ENCODE assay signal across 12 cellular contexts in the genomic region with DNA sequence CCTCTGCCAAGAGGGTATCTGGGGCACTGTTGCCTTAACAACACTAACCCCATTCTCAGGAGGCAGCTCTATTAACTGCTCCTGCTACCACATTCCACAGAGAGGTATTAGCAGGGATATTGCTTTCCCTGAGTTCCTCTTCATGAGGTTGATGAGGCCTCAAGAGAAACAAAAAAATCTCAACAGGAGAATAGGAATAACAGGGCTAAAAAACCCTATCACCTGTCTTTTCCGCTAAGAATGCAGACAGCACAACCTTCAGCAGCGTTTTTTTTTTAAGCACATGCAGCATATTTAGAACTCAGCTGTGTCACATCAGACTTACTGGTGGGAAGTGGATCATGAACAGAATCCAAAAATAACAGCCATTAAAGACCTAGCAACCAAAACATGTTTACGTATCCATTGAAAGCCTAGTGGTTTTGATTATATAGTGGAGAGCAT. TPM values are rescaled to one million over a fixed set of nuclear protein-coding genes. Genes with fewer than 3 reads are reported as not detected.
A peak's percentile ranks its signal among the peaks of the same experiment; 100 is the strongest.
DNase-seq lines count a peak whose midpoint lies in the region; ATAC-seq, FAIRE-seq and TF ChIP-seq lines count a peak whose summit lies in the region.
"Had no signal": no experiment of that assay in that cellular context is flagged by ENCODE, and none has a peak within 500 bp of the region (broad histone marks: within the 10 kb centered on the region; RNA-seq: fewer than 3 reads in every experiment).

No MANE protein-coding gene starts in this region.

- peaks cover 9% of the 10 kb centered on the region for H3K4me1 Mint-ChIP-seq in activated naive CD4-positive, alpha-beta T cell treated with anti-CD3 and anti-CD28 coated beads for 36 hours (ENCODE audit: low read depth)

- peaks cover 0 to 81% (median 60%) of the 10 kb centered on the region in 12 donors for H3K4me1 ChIP-seq in heart left ventricle
- peaks cover 45 to 57% of the 10 kb centered on the region in 2 donors for H3K4me1 ChIP-seq in gastrocnemius medialis

- H3K4me3 ChIP-seq in heart left ventricle (peak overlapping the region in 4 of 12 donors; percentile 0 to 16 (median 10)), gastrocnemius medialis (no peak overlapping the region)

- DNase-seq in H54 (ENCODE audit: insufficient read length, low spot score) (no peak), astrocyte of the hippocampus (ENCODE audit: low read depth, low spot score) (peak; percentile 75), heart left ventricle (no peak), gastrocnemius medialis (no peak), NOMO-1 treated with DMSO at 0.1 percent for 48 hours (lab: John Stamatoyannopoulos, UW; ENCODE audit: unreplicated experiment) (no peak)
- no peak for DNase-seq in activated naive CD4-positive, alpha-beta T cell treated with anti-CD3 and anti-CD28 coated beads, Interleukin-2, amount 50 U/mL, for 72 hours (ENCODE audit: low spot score in 2 of 2)
- DNase-seq in activated CD4-positive, alpha-beta T cell treated with anti-CD3 and anti-CD28 coated beads, Interleukin-2, amount 50 U/mL, for 48 hours = no peak
- DNase-seq in activated naive CD4-positive, alpha-beta T cell treated with anti-CD3 and anti-CD28 coated beads for 36 hours = no peak
- DNase-seq: DND-41, midbrain, NCI-H524 had no signal

- no peak for TF ChIP-seq POLR2A in H54 (IDR thresholded peaks at IDR 0.05; ENCODE audit: low read depth, low read length)
- no peak for TF ChIP-seq POLR2A in heart left ventricle (IDR thresholded peaks at IDR 0.05)
- TF ChIP-seq POLR2A in gastrocnemius medialis (IDR thresholded peaks at IDR 0.05) = no peak

- no peaks in the 10 kb centered on the region for H3K9me3 ChIP-seq in heart left ventricle
- H3K9me3 ChIP-seq in gastrocnemius medialis = no peaks in the 10 kb centered on the region

- WGBS in heart left ventricle, 4 donors = 5 to 14% (median 9%) methylated on average over 3 of the region's 3 CpGs

- FAIRE-seq in H54 (lab: Jason Lieb, UNC) = peak; percentile 52

- CTCF ChIA-PET in activated naive CD4-positive, alpha-beta T cell treated with anti-CD3 and anti-CD28 coated beads for 36 hours (lab: Charles Lee) = no interaction called here

- no peaks in the 10 kb centered on the region for H3K27me3 Mint-ChIP-seq in activated naive CD4-positive, alpha-beta T cell treated with anti-CD3 and anti-CD28 coated beads for 36 hours (ENCODE audit: low read depth)

- H3K27me3 ChIP-seq in heart left ventricle (no peaks in the 10 kb centered on the region), gastrocnemius medialis (no peaks in the 10 kb centered on the region)

- TF ChIP-seq CTCF in heart left ventricle (IDR thresholded peaks at IDR 0.05) (no peak), gastrocnemius medialis (IDR thresholded peaks at IDR 0.05 in 4 of 5, conservative IDR thresholded peaks at IDR 0.05 in 1 of 5) (no peak)

- peak; percentile 84 to 94 (median 88) for ATAC-seq in heart left ventricle
- peak; percentile 45 to 56 for ATAC-seq in gastrocnemius medialis
- no peak for ATAC-seq in activated naive CD4-positive, alpha-beta T cell treated with anti-CD3 and anti-CD28 coated beads, Interleukin-2, amount 50 U/mL, for 72 hours

- H3K36me3 ChIP-seq in heart left ventricle (peaks cover 0 to 22% (median 6%) of the 10 kb centered on the region in 9 donors), gastrocnemius medialis (peaks cover 0 to 7% of the 10 kb centered on the region in 2 donors)

- no peak overlapping the region for H3K27ac Mint-ChIP-seq in activated naive CD4-positive, alpha-beta T cell treated with anti-CD3 and anti-CD28 coated beads, Interleukin-2, amount 50 U/mL, for 72 hours
- no peak overlapping the region for H3K27ac Mint-ChIP-seq in activated naive CD4-positive, alpha-beta T cell treated with anti-CD3 and anti-CD28 coated beads for 36 hours
- H3K27ac Mint-ChIP-seq: T-helper 1 cell treated with Interleukin-12 subunit alpha and Interleukin-12 subunit beta and Interleukin-4 antibody, amounts not matched to agents 30 μg/mL and 1 μg/mL, for 36 hours had no signal

- intact Hi-C loops in heart left ventricle (cut with DNase I) = loop anchor here in 3 of 10 donors (5.0 kb wide), 2 partner anchors 40 to 80 kb away; a partner anchor contains a TSS
- intact Hi-C loops in gastrocnemius medialis (cut with DNase I; ENCODE audit: low total_unique reads) = no loop called here
- intact Hi-C loops in activated naive CD4-positive, alpha-beta T cell treated with anti-CD3 and anti-CD28 coated beads for 36 hours (cut with micrococcal nuclease) = no loop called here

- no peaks in the 10 kb centered on the region for H3K9me3 Mint-ChIP-seq in activated naive CD4-positive, alpha-beta T cell treated with anti-CD3 and anti-CD28 coated beads, Interleukin-2, amount 50 U/mL, for 72 hours
- H3K9me3 Mint-ChIP-seq in activated naive CD4-positive, alpha-beta T cell treated with anti-CD3 and anti-CD28 coated beads for 36 hours = no peaks in the 10 kb centered on the region
- H3K9me3 Mint-ChIP-seq: T-helper 1 cell treated with Interleukin-12 subunit alpha and Interleukin-12 subunit beta and Interleukin-4 antibody, amounts not matched to agents 30 μg/mL and 1 μg/mL, for 36 hours had no signal

- peak overlapping the region; percentile 28 to 84 (median 72) for H3K27ac ChIP-seq in heart left ventricle
- H3K27ac ChIP-seq in gastrocnemius medialis = peak overlapping the region; percentile 29 to 42 (median 36)

- in situ Hi-C loops in gastrocnemius medialis (cut with MboI; ENCODE audit: low sequenced_read_pairs in 4 of 4) = no loop called here

- peaks cover 0 to 6% of the 10 kb centered on the region in 2 donors for H3K36me3 Mint-ChIP-seq in activated naive CD4-positive, alpha-beta T cell treated with anti-CD3 and anti-CD28 coated beads, Interleukin-2, amount 50 U/mL, for 72 hours
- peaks cover 8% of the 10 kb centered on the region for H3K36me3 Mint-ChIP-seq in activated naive CD4-positive, alpha-beta T cell treated with anti-CD3 and anti-CD28 coated beads for 36 hours (ENCODE audit: low read depth)

- no peak overlapping the region for H3K4me3 Mint-ChIP-seq in activated naive CD4-positive, alpha-beta T cell treated with anti-CD3 and anti-CD28 coated beads for 36 hours
- H3K4me3 Mint-ChIP-seq: T-helper 1 cell treated with Interleukin-12 subunit alpha and Interleukin-12 subunit beta and Interleukin-4 antibody, amounts not matched to agents 30 μg/mL and 1 μg/mL, for 36 hours had no signal

RNA-seq across cellular contexts. Expression of a gene that starts 29.2 kb away (rescaled TPM):
- 10 to 100 TPM; 21.1 to 43.2 (median 32.0) TPM for total RNA-seq in heart left ventricle
- polyA plus RNA-seq in heart left ventricle = 10 to 100 TPM; 20.0 to 21.3 TPM
- total RNA-seq in gastrocnemius medialis = 10 to 100 TPM; 21.9 to 47.9 (median 26.3) TPM
- total RNA-seq in activated naive CD4-positive, alpha-beta T cell treated with anti-CD3 and anti-CD28 coated beads, Interleukin-2, amount 50 U/mL, for 72 hours = 10 to 100 TPM; 25.0 to 30.1 TPM
- total RNA-seq in activated naive CD4-positive, alpha-beta T cell treated with anti-CD3 and anti-CD28 coated beads for 36 hours = 10 to 100 TPM; 19.7 to 19.8 TPM

Comparison
In these comparisons a context has a peak if more than half of its experiments do, and no peak if none do; other contexts are left out.
1. ATAC-seq: peak in heart left ventricle (4 of 4) and gastrocnemius medialis (2 of 2); none in activated naive CD4-positive, alpha-beta T cell treated with anti-CD3 and anti-CD28 coated beads, Interleukin-2, amount 50 U/mL, for 72 hours (0 of 2).